9 cellular contexts compared by ENCODE assay signal in the genomic region with DNA sequence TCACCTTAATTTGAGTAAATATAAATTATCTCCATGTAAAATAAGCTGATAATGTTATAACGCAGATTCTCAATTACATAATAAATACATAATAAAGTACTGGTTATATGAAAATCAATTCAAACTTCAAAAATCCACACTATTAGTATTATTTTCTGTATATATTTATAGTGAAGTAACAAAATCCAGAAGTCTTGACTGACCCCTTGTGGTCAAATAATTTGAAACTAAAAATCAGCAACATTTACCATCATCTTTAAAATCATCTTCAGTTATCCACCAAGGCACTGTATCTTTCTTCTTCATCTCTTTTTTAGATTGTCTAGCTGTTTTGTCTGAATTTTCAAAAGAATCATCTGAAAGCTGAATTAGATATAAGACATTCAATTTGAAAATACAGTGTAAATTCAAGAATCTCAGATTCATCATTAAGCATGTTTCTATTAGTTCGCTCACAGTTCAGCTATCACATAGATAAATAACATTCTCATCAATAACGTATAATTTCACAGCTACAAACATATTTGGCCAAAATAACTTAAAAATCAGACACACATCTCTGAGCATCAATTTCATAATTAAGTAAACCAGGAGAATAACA. TPM values are rescaled to one million over a fixed set of nuclear protein-coding genes. Genes with fewer than 3 reads are reported as not detected.
DNase-seq lines count a peak whose midpoint lies in the region; ATAC-seq and TF ChIP-seq lines count a peak whose summit lies in the region.
"Had no signal": no experiment of that assay in that cellular context is flagged by ENCODE, and none has a peak within 500 bp of the region (broad histone marks: within the 10 kb centered on the region; RNA-seq: fewer than 3 reads in every experiment).

No MANE protein-coding gene starts in this region.

- no peaks in the 10 kb centered on the region for H3K9me2 ChIP-seq in OCI-LY7 (ENCODE audit: insufficient read depth, low read length)

- H3K36me3 Mint-ChIP-seq in activated T-helper 17 cell treated with anti-CD3 and anti-CD28 coated beads, Interleukin-2, amount 50 U/mL, for 72 hours (ENCODE audit: low read depth), result no peaks in the 10 kb centered on the region

- no TSS peak for BruUV-seq in OCI-LY7 (replicated peaks; lab: Mats Ljungman, UMichigan)

- no peak overlapping the region for H2AFZ ChIP-seq in OCI-LY7 (ENCODE audit: low read length)

- CTCF ChIA-PET in OCI-LY7 (lab: Charles Lee; ENCODE audit: unreplicated experiment), result no interaction called here

- peaks cover 9% of the 10 kb centered on the region for H3K4me1 Mint-ChIP-seq in activated T-helper 17 cell treated with anti-CD3 and anti-CD28 coated beads, Interleukin-2, amount 50 U/mL, for 72 hours

- no peaks in the 10 kb centered on the region for H3K4me1 ChIP-seq in OCI-LY7 (ENCODE audit: insufficient read depth, low read length, poor library complexity, severe bottlenecking)
- peaks cover 0 to 3% (median under 1%) of the 10 kb centered on the region in 4 donors for H3K4me1 ChIP-seq in tibial artery

- ATAC-seq in GM21381 (IDR thresholded peaks at IDR 0.05; ENCODE audit: unreplicated experiment) (no peak), GM18861 (IDR thresholded peaks at IDR 0.05; ENCODE audit: unreplicated experiment) (no peak)
- no peak for ATAC-seq in activated T-helper 17 cell treated with anti-CD3 and anti-CD28 coated beads, Interleukin-2, amount 50 U/mL, for 72 hours (replicated peaks)

- H3K27me3 ChIP-seq in tibial artery, result no peaks in the 10 kb centered on the region

- DNase-seq in SKM-1 treated with dmso at 0.1 percent for 144 hours (lab: John Stamatoyannopoulos, UW; ENCODE audit: unreplicated experiment) (peak; percentile 42), SKM-1 (lab: John Stamatoyannopoulos, UW; ENCODE audit: unreplicated experiment) (no peak), OCI-LY7 (ENCODE audit: low spot score) (peak; percentile 38), fibroblast of mammary gland (ENCODE audit: low read depth) (peak; percentile 49), tibial artery (no peak)

- no peaks in the 10 kb centered on the region for H3K9me3 ChIP-seq in OCI-LY7 (ENCODE audit: low read length)
- H3K9me3 ChIP-seq in tibial artery, result no peaks in the 10 kb centered on the region

- H3K27ac Mint-ChIP-seq in activated T-helper 17 cell treated with anti-CD3 and anti-CD28 coated beads, Interleukin-2, amount 50 U/mL, for 72 hours, result no peak overlapping the region

- intact Hi-C loops in OCI-LY7 (cut with micrococcal nuclease; ENCODE audit: unreplicated experiment), result loop anchor here (2.0 to 10.0 kb wide), 2 partner anchors 336 to 606 kb away; no protein-coding TSS in a partner anchor
- intact Hi-C loops in tibial artery (cut with DNase I; ENCODE audit: low total_unique reads), result no loop called here

- no peaks in the 10 kb centered on the region for H3K27me3 Mint-ChIP-seq in activated T-helper 17 cell treated with anti-CD3 and anti-CD28 coated beads, Interleukin-2, amount 50 U/mL, for 72 hours

- H3K27ac ChIP-seq in OCI-LY7 (ENCODE audit: low read depth, low read length, poor library complexity, severe bottlenecking), result no peak overlapping the region
- no peak overlapping the region for H3K27ac ChIP-seq in tibial artery
- H3K27ac ChIP-seq: skin epidermis had no signal

- TF ChIP-seq CTCF in OCI-LY7 (conservative IDR thresholded peaks at IDR 0.05; ENCODE audit: low read length), result peak; percentile 83
- peak; percentile 46 for TF ChIP-seq CTCF in fibroblast of mammary gland (conservative IDR thresholded peaks at IDR 0.05; ENCODE audit: control insufficient read depth, insufficient read depth, low read depth, low read length)
- peak; percentile 56 to 62 for TF ChIP-seq CTCF in tibial artery (IDR thresholded peaks at IDR 0.05)

- POLR2A ChIA-PET in OCI-LY7 (lab: Charles Lee), result interaction anchor here (0.6 to 0.7 kb wide), 2 partner anchors 10 to 342 kb away, joined by 3 to 5 read pairs; no protein-coding TSS in a partner anchor

- no peaks in the 10 kb centered on the region for H3K79me2 ChIP-seq in OCI-LY7 (ENCODE audit: insufficient read depth, low read depth, low read length)

- H3K36me3 ChIP-seq in OCI-LY7 (ENCODE audit: insufficient read depth, low read length) (peaks cover 8% of the 10 kb centered on the region; the same call in 1 of the 2 replicates), tibial artery (peaks cover 0 to 9% (median 0%) of the 10 kb centered on the region in 3 donors)

- no peak overlapping the region for H3K4me3 Mint-ChIP-seq in activated T-helper 17 cell treated with anti-CD3 and anti-CD28 coated beads, Interleukin-2, amount 50 U/mL, for 72 hours

- H3K9me3 Mint-ChIP-seq in activated T-helper 17 cell treated with anti-CD3 and anti-CD28 coated beads, Interleukin-2, amount 50 U/mL, for 72 hours, result no peaks in the 10 kb centered on the region

- no peak overlapping the region for H3K4me2 ChIP-seq in OCI-LY7 (ENCODE audit: low read length)

- H3K4me3 ChIP-seq in OCI-LY7 (ENCODE audit: low read depth, low read length, poor library complexity, severe bottlenecking) (no peak overlapping the region), fibroblast of mammary gland (ENCODE audit: control insufficient read depth, low read depth, low read length) (no peak overlapping the region), tibial artery (no peak overlapping the region)
- H3K4me3 ChIP-seq: skin epidermis had no signal

- 0 out of 2 replicates have a peak, but pooled peaks cover 5% of the 10 kb centered on the region for H4K20me1 ChIP-seq in OCI-LY7 (ENCODE audit: insufficient read depth, low read length)

RNA-seq across cellular contexts. Expression of a gene that starts 6.5 kb away (rescaled TPM):
- 6.3 and 8.9 TPM in 2 replicates for total RNA-seq in OCI-LY7 (2014; rRNA removed; shearing (Covaris generic))
- total RNA-seq in OCI-LY7 (2022), result 9.6 and 10.0 TPM in 2 replicates
- 1 to 10 TPM; 7.6 to 7.8 TPM for total RNA-seq in activated T-helper 17 cell treated with anti-CD3 and anti-CD28 coated beads, Interleukin-2, amount 50 U/mL, for 72 hours

Comparison
In these comparisons a context has a peak if more than half of its experiments do, and no peak if none do; other contexts are left out.
1. DNase-seq: peak in SKM-1 treated with dmso at 0.1 percent for 144 hours (single experiment), OCI-LY7 (single experiment) and fibroblast of mammary gland (single experiment); none in SKM-1 (single experiment) and tibial artery (0 of 2).
2. Peak in every context shown above with its lines, with median percentiles within 50 percentile points of each other: CTCF ChIP-seq.